In genomic region chr7:91310829-91311460, GRCh38 we compare ENCODE assay signal across 16 cellular contexts. TPM values are rescaled to one million over a fixed set of nuclear protein-coding genes. Genes with fewer than 3 reads are reported as not detected.
DNase-seq lines count a peak whose midpoint lies in the region; TF ChIP-seq lines count a peak whose summit lies in the region.
"Had no signal": no experiment of that assay in that cellular context is flagged by ENCODE, and none has a peak within 500 bp of the region (broad histone marks: within the 10 kb centered on the region; RNA-seq: fewer than 3 reads in every experiment).

No MANE protein-coding gene starts in this region.

- H3K4me1 Mint-ChIP-seq in H9: peaks cover 0 to 4% of the 10 kb centered on the region in 2 experiments; a peak in 2 of 4 replicates

- H2BK12ac ChIP-seq in trophoblast cell (ENCODE audit: low read length) (no peak overlapping the region), H9 (ENCODE audit: insufficient read length, low read depth, low read length) (no peak overlapping the region)

- H3T11ph ChIP-seq in H9 (ENCODE audit: low read length): no peak overlapping the region

- H2AFZ ChIP-seq in trophoblast cell (ENCODE audit: insufficient read depth, low read length, poor library complexity): no peak overlapping the region
- H2AFZ ChIP-seq in H9 (ENCODE audit: low read length): no peak overlapping the region

- H2BK120ac ChIP-seq in trophoblast cell (ENCODE audit: insufficient read depth, low read length, poor library complexity): no peak overlapping the region
- H2BK120ac ChIP-seq in H9 (ENCODE audit: low read depth, low read length, poor library complexity, severe bottlenecking): no peak overlapping the region

- H3K36me3 ChIP-seq in trophoblast cell (ENCODE audit: control insufficient read depth in 1 of 2, insufficient read depth in 2 of 2, low read length in 2 of 2) (no peaks in the 10 kb centered on the region), prostate gland (no peaks in the 10 kb centered on the region)
- H3K36me3 ChIP-seq: ovary had no signal

- H3K23ac ChIP-seq in trophoblast cell (ENCODE audit: low read length): no peak overlapping the region
- no peak overlapping the region for H3K23ac ChIP-seq in H9 (ENCODE audit: insufficient read length, low read depth, low read length)

- H3K9ac ChIP-seq in trophoblast cell (ENCODE audit: low read length) (no peak overlapping the region), H9 (ENCODE audit: extremely low read depth, insufficient read length, low read length) (no peak overlapping the region)

- H3K27me3 Mint-ChIP-seq in H9 (ENCODE audit: low read depth): peaks cover 3% of the 10 kb centered on the region; the same call in 1 of the 2 replicates
- H3K27me3 Mint-ChIP-seq: activated B cell treated with CpG ODN at 0.5 μM for 24 hours had no signal

- intact Hi-C loops in prostate gland (cut with DNase I): no loop called here

- no peak overlapping the region for H3K27ac Mint-ChIP-seq in H9
- H3K27ac Mint-ChIP-seq: activated B cell treated with CpG ODN at 0.5 μM for 24 hours; activated T-cell treated with anti-CD3 and anti-CD28 coated beads, Interleukin-2, amount 50 U/mL, for 72 hours; CD14-positive monocyte had no signal

- H2BK20ac ChIP-seq in H9 (ENCODE audit: low read depth, low read length, poor library complexity, severe bottlenecking): no peak overlapping the region

- no peaks in the 10 kb centered on the region for H3K36me3 Mint-ChIP-seq in H9 (ENCODE audit: insufficient read depth in 1 of 3, low read depth in 3 of 3)
- H3K36me3 Mint-ChIP-seq: CD14-positive monocyte had no signal

- TF ChIP-seq CTCF in AG10803 (conservative IDR thresholded peaks at IDR 0.05; ENCODE audit: low read length): no peak
- no peak for TF ChIP-seq CTCF in fibroblast of mammary gland (conservative IDR thresholded peaks at IDR 0.05; ENCODE audit: control insufficient read depth, insufficient read depth, low read depth, low read length)
- TF ChIP-seq CTCF in H9 (conservative IDR thresholded peaks at IDR 0.05): no peak
- no peak for TF ChIP-seq CTCF in prostate gland (IDR thresholded peaks at IDR 0.05)

- no peaks in the 10 kb centered on the region for H3K9me3 Mint-ChIP-seq in H9
- H3K9me3 Mint-ChIP-seq: activated B cell treated with CpG ODN at 0.5 μM for 24 hours; activated T-cell treated with anti-CD3 and anti-CD28 coated beads, Interleukin-2, amount 50 U/mL, for 72 hours had no signal

- no peaks in the 10 kb centered on the region for H3K23me2 ChIP-seq in H9 (ENCODE audit: insufficient read length, low read depth, low read length, poor library complexity, severe bottlenecking)

- H4K20me1 ChIP-seq in H9 (ENCODE audit: control insufficient read depth, insufficient read depth, insufficient read length): no peaks in the 10 kb centered on the region

- no peak overlapping the region for H3K4me3 ChIP-seq in AG10803 (ENCODE audit: low read length)
- H3K4me3 ChIP-seq in fibroblast of mammary gland (ENCODE audit: control insufficient read depth, low read depth, low read length): no peak overlapping the region
- no peak overlapping the region for H3K4me3 ChIP-seq in trophoblast cell (ENCODE audit: low read depth, low read length)
- H3K4me3 ChIP-seq in prostate gland: no peak overlapping the region
- H3K4me3 ChIP-seq: lung, ovary had no signal

- H4K12ac ChIP-seq in trophoblast cell (ENCODE audit: low read depth, low read length): no peak overlapping the region

- no peak overlapping the region for H3K56ac ChIP-seq in H9 (ENCODE audit: insufficient read length, low read depth, low read length)

- no peak overlapping the region for H3K4me3 Mint-ChIP-seq in H9
- H3K4me3 Mint-ChIP-seq: activated B cell treated with CpG ODN at 0.5 μM for 24 hours; activated T-cell treated with anti-CD3 and anti-CD28 coated beads, Interleukin-2, amount 50 U/mL, for 72 hours; CD14-positive monocyte had no signal

- H3K27me3 ChIP-seq in trophoblast cell (ENCODE audit: insufficient read depth, low read length) (no peaks in the 10 kb centered on the region), H9 (ENCODE audit: insufficient read depth, low read length) (no peaks in the 10 kb centered on the region), prostate gland (replicated peaks; ENCODE audit: insufficient read depth) (no peaks in the 10 kb centered on the region)
- H3K27me3 ChIP-seq: ovary had no signal

- H3K9me3 ChIP-seq in trophoblast cell (ENCODE audit: insufficient read depth, low read depth, low read length) (no peaks in the 10 kb centered on the region), H9 (ENCODE audit: control insufficient read depth, low read depth, low read length) (no peaks in the 10 kb centered on the region), prostate gland (no peaks in the 10 kb centered on the region)
- H3K9me3 ChIP-seq: ovary had no signal

- H3K79me2 ChIP-seq in trophoblast cell (ENCODE audit: control insufficient read depth, insufficient read depth, low read length, poor library complexity): no peaks in the 10 kb centered on the region
- no peaks in the 10 kb centered on the region for H3K79me2 ChIP-seq in H9 (ENCODE audit: insufficient read depth, low read length)

- no peak overlapping the region for H4K91ac ChIP-seq in trophoblast cell (ENCODE audit: low read depth, low read length)
- no peak overlapping the region for H4K91ac ChIP-seq in H9 (ENCODE audit: insufficient read length, low read depth, low read length)

- no peak overlapping the region for H2BK15ac ChIP-seq in H9 (ENCODE audit: low read depth, low read length)

- H3K18ac ChIP-seq in trophoblast cell (ENCODE audit: low read length) (no peak overlapping the region), H9 (ENCODE audit: insufficient read length, low read depth, low read length) (no peak overlapping the region)

- no peak overlapping the region for H2AK5ac ChIP-seq in trophoblast cell (ENCODE audit: low read length)
- no peak overlapping the region for H2AK5ac ChIP-seq in H9 (ENCODE audit: insufficient read length, low read length)

- H2BK5ac ChIP-seq in trophoblast cell (ENCODE audit: low read depth, low read length, poor library complexity): no peak overlapping the region
- H2BK5ac ChIP-seq in H9 (ENCODE audit: insufficient read length, low read length): no peak overlapping the region

- H3K4me2 ChIP-seq in trophoblast cell (ENCODE audit: low read length) (no peak overlapping the region), H9 (ENCODE audit: insufficient read depth, insufficient read length, low read length) (no peak overlapping the region)

- no peak overlapping the region for H3K14ac ChIP-seq in trophoblast cell (ENCODE audit: low read length)
- no peak overlapping the region for H3K14ac ChIP-seq in H9 (ENCODE audit: insufficient read depth, low read length)

- H3K27ac ChIP-seq in trophoblast cell (ENCODE audit: low read depth, low read length): no peak overlapping the region
- no peak overlapping the region for H3K27ac ChIP-seq in H9 (ENCODE audit: insufficient read length, low read depth, low read length)
- no peak overlapping the region for H3K27ac ChIP-seq in prostate gland
- H3K27ac ChIP-seq: ovary had no signal

- no peaks in the 10 kb centered on the region for H3K4me1 ChIP-seq in trophoblast cell (ENCODE audit: control insufficient read depth in 1 of 2, insufficient read depth in 2 of 2, low read length in 2 of 2)
- no peaks in the 10 kb centered on the region for H3K4me1 ChIP-seq in H9 (ENCODE audit: insufficient read depth, low read length)
- no peaks in the 10 kb centered on the region for H3K4me1 ChIP-seq in prostate gland (replicated peaks)

- H4K8ac ChIP-seq in trophoblast cell (ENCODE audit: low read depth, low read length): no peak overlapping the region
- H4K8ac ChIP-seq in H9 (replicated peaks; ENCODE audit: insufficient read length, low read depth, low read length): no peak overlapping the region

- DNase-seq in AG10803 (ENCODE audit: low read depth): peak; percentile 67
- peak; percentile 98 for DNase-seq in NCI-H82 (lab: John Stamatoyannopoulos, UW)
- peak; percentile 85 for DNase-seq in fibroblast of mammary gland (ENCODE audit: low read depth)
- peak; percentile 73 to 87 for DNase-seq in trophoblast cell
- no peak for DNase-seq in activated gamma-delta T cell (lab: John Stamatoyannopoulos, UW)
- no peak for DNase-seq in SW480 (ENCODE audit: low spot score)
- no peak for DNase-seq in H9
- no peak for DNase-seq in prostate gland (ENCODE audit: low spot score)
- DNase-seq: activated B cell treated with CpG ODN at 0.5 μM for 24 hours; activated T-cell treated with anti-CD3 and anti-CD28 coated beads, Interleukin-2, amount 50 U/mL, for 72 hours; NCI-H2029; RPMI8226; substantia nigra had no signal

- H3K79me1 ChIP-seq in trophoblast cell (ENCODE audit: low read length) (no peaks in the 10 kb centered on the region), H9 (ENCODE audit: insufficient read depth, low read depth, low read length, poor library complexity, severe bottlenecking) (no peaks in the 10 kb centered on the region)

- no peak overlapping the region for H3K4ac ChIP-seq in trophoblast cell (ENCODE audit: low read depth, low read length)
- no peak overlapping the region for H3K4ac ChIP-seq in H9 (ENCODE audit: low read depth, low read length)

- no peak for TF ChIP-seq POLR2A in prostate gland (IDR thresholded peaks at IDR 0.05)

- no peak overlapping the region for H4K5ac ChIP-seq in H9 (ENCODE audit: insufficient read length, low read depth, low read length)

- WGBS in trophoblast cell (ENCODE audit: extremely low coverage, insufficient coverage, insufficient read length): no CpG with 5 or more reads among the region's 7 CpGs
- no CpG with 5 or more reads among the region's 7 CpGs for WGBS in H9 (ENCODE audit: extremely low coverage, insufficient read length, low lambda C conversion rate)
- 95% methylated on average over 7 of the region's 7 CpGs for WGBS in prostate gland

RNA-seq across cellular contexts. Expression of gene FZD1, which starts 46.7 kb away (rescaled TPM):
- polyA plus RNA-seq in trophoblast cell (2013): 3.5 and 3.6 TPM in 2 replicates
- 0.61 TPM in 2 replicates for total RNA-seq in H9 (2021)
- total RNA-seq in prostate gland: 10 to 100 TPM; 26.6 to 56.9 TPM

Comparison
In these comparisons a context has a peak if more than half of its experiments do, and no peak if none do; other contexts are left out.
1. DNase-seq: peak in AG10803 (single experiment), NCI-H82 (single experiment), fibroblast of mammary gland (single experiment) and trophoblast cell (2 of 2); none in activated gamma-delta T cell (single experiment), SW480 (single experiment), H9 (single experiment) and prostate gland (single experiment).
2. RNA of gene FZD1, which starts 46.7 kb away (total RNA-seq): 26.6 to 56.9 TPM in prostate gland; 0.61 TPM in H9; every median in the first group is over 10 times any median in the second.